In genomic region chr2:237441605-237442004, GRCh38 we compare ENCODE assay signal across 9 cellular contexts. TPM values are rescaled to one million over a fixed set of nuclear protein-coding genes. Genes with fewer than 3 reads are reported as not detected.
DNase-seq lines count a peak whose midpoint lies in the region; ATAC-seq and TF ChIP-seq lines count a peak whose summit lies in the region.
"Had no signal": no experiment of that assay in that cellular context is flagged by ENCODE, and none has a peak within 500 bp of the region (broad histone marks: within the 10 kb centered on the region; RNA-seq: fewer than 3 reads in every experiment).

No MANE protein-coding gene starts in this region.

- H3K27ac ChIP-seq in SK-N-SH (ENCODE audit: low read depth in 2 of 2, low read length in 1 of 2): peak overlapping the region; percentile 85 to 93
- H3K27ac ChIP-seq in mammary epithelial cell (ENCODE audit: insufficient read depth, low read depth, low read length): no peak overlapping the region

- dilution Hi-C loops in mammary epithelial cell (cut with HindIII; ENCODE audit: low sequenced_read_pairs): no loop called here

- no peak for TF ChIP-seq CTCF in AG10803 (conservative IDR thresholded peaks at IDR 0.05; ENCODE audit: low read length)
- no peak for TF ChIP-seq CTCF in SK-N-SH (IDR thresholded peaks at IDR 0.05)
- no peak for TF ChIP-seq CTCF in mammary epithelial cell (conservative IDR thresholded peaks at IDR 0.05 in 1 of 2, IDR thresholded peaks at IDR 0.05 in 1 of 2; ENCODE audit: extremely low read depth in 1 of 2, insufficient read depth in 1 of 2, low read depth in 1 of 2, low read length in 2 of 2)
- TF ChIP-seq CTCF in glutamatergic neuron (IDR thresholded peaks at IDR 0.05; ENCODE audit: partially characterized antibody, unreplicated experiment): no peak

- H3F3A ChIP-seq in SK-N-SH (replicated peaks; ENCODE audit: insufficient read depth): peaks cover 24% of the 10 kb centered on the region

- in situ Hi-C loops in mammary epithelial cell (cut with MboI; ENCODE audit: low sequenced_read_pairs in 2 of 2): no loop called here

- no peaks in the 10 kb centered on the region for H3K79me2 ChIP-seq in SK-N-SH (ENCODE audit: insufficient read depth)
- H3K79me2 ChIP-seq in mammary epithelial cell (ENCODE audit: insufficient read depth, low read length): no peaks in the 10 kb centered on the region

- peak overlapping the region in 9 of 10 donors; percentile 13 to 68 (median 53) for H3K4me3 Mint-ChIP-seq in naive thymus-derived CD8-positive, alpha-beta T cell
- no peak overlapping the region for H3K4me3 Mint-ChIP-seq in glutamatergic neuron (ENCODE audit: unreplicated experiment)

- H3K27me3 Mint-ChIP-seq in naive thymus-derived CD8-positive, alpha-beta T cell: no peaks in the 10 kb centered on the region
- no peaks in the 10 kb centered on the region for H3K27me3 Mint-ChIP-seq in glutamatergic neuron (ENCODE audit: unreplicated experiment)

- H2AFZ ChIP-seq in SK-N-SH (ENCODE audit: low read depth) (0 out of 2 replicates have a peak overlapping the region, but pooled peaks have one; percentile 0), mammary epithelial cell (ENCODE audit: low read depth, low read length) (peak overlapping the region; percentile 7)

- no TSS peak for BruUV-seq in mammary epithelial cell (replicated peaks; lab: Mats Ljungman, UMichigan)

- no peaks in the 10 kb centered on the region for H3K9me2 ChIP-seq in SK-N-SH

- H3K27me3 ChIP-seq in SK-N-SH (ENCODE audit: insufficient read depth) (no peaks in the 10 kb centered on the region), mammary epithelial cell (ENCODE audit: insufficient read depth, low read length) (no peaks in the 10 kb centered on the region)

- POLR2A ChIA-PET in SK-N-SH (lab: Yijun Ruan, JAX): interaction anchor here (0.8 to 0.9 kb wide), 2 partner anchors 9 to 20 kb away, joined by 3 to 5 read pairs; no protein-coding TSS in a partner anchor
- POLR2A ChIA-PET in naive thymus-derived CD8-positive, alpha-beta T cell (lab: Charles Lee): interaction anchor here (0.6 to 2.7 kb wide), 7 partner anchors 12 to 35 kb away, joined by 3 to 18 read pairs (median 4); no protein-coding TSS in a partner anchor

- no peaks in the 10 kb centered on the region for H3K9me3 ChIP-seq in SK-N-SH
- no peaks in the 10 kb centered on the region for H3K9me3 ChIP-seq in mammary epithelial cell (replicated peaks; ENCODE audit: insufficient read depth, low read length)

- H4K20me1 ChIP-seq in SK-N-SH (ENCODE audit: insufficient read depth): no peaks in the 10 kb centered on the region
- no peaks in the 10 kb centered on the region for H4K20me1 ChIP-seq in mammary epithelial cell (ENCODE audit: insufficient read depth, low read length)

- CTCF ChIA-PET in SK-N-SH (lab: Yijun Ruan, JAX): interaction anchor here (1.7 to 5.2 kb wide), 5 partner anchors 9 to 34 kb away, joined by 7 to 27 read pairs (median 10); no protein-coding TSS in a partner anchor
- CTCF ChIA-PET in mammary epithelial cell (lab: Charles Lee; ENCODE audit: low non-redundant PET): no interaction called here

- intact Hi-C loops in mammary epithelial cell (cut with micrococcal nuclease): no loop called here

- peak; percentile 1; the same call in 1 of the 2 replicates for TF ChIP-seq RAD21 in SK-N-SH (IDR thresholded peaks at IDR 0.05; ENCODE audit: low read length)

- WGBS in SK-N-SH (ENCODE audit: low lambda C conversion rate): 31% methylated on average over 2 of the region's 2 CpGs
- 56% methylated on average over 2 of the region's 2 CpGs for WGBS in mammary epithelial cell (ENCODE audit: low coverage, missing lambda C conversion rate)

- peak; percentile 96 for ATAC-seq in naive thymus-derived CD8-positive, alpha-beta T cell
- ATAC-seq in HG02852 (IDR thresholded peaks at IDR 0.05; ENCODE audit: unreplicated experiment): no peak

- H3K36me3 ChIP-seq in SK-N-SH (replicated peaks in 1 of 2; ENCODE audit: control insufficient read depth in 1 of 2, insufficient read depth in 2 of 2, low read length in 1 of 2) (no peaks in the 10 kb centered on the region), mammary epithelial cell (ENCODE audit: insufficient read depth, low read length) (no peaks in the 10 kb centered on the region)

- H3K27ac Mint-ChIP-seq in naive thymus-derived CD8-positive, alpha-beta T cell: peak overlapping the region in 9 of 10 donors; percentile 40 to 93 (median 80)
- no peak overlapping the region for H3K27ac Mint-ChIP-seq in glutamatergic neuron (ENCODE audit: unreplicated experiment)

- peaks cover 17 to 34% of the 10 kb centered on the region in 2 experiments for H3K4me1 ChIP-seq in SK-N-SH (ENCODE audit: control insufficient read depth in 1 of 2, insufficient read depth in 2 of 2, low read depth in 1 of 2, low read length in 1 of 2)
- peaks cover 5% of the 10 kb centered on the region for H3K4me1 ChIP-seq in mammary epithelial cell (ENCODE audit: insufficient read depth, low read length)

- H3K4me1 Mint-ChIP-seq in naive thymus-derived CD8-positive, alpha-beta T cell: peaks cover 40 to 75% (median 60%) of the 10 kb centered on the region in 4 donors
- no peaks in the 10 kb centered on the region for H3K4me1 Mint-ChIP-seq in glutamatergic neuron (ENCODE audit: low read depth, unreplicated experiment)

- peak overlapping the region; percentile 29; the same call in 1 of the 2 replicates for H3K9ac ChIP-seq in SK-N-SH
- H3K9ac ChIP-seq in mammary epithelial cell (ENCODE audit: insufficient read depth, low read length): no peak overlapping the region

- H3K4me3 ChIP-seq in AG10803 (ENCODE audit: low read length) (no peak overlapping the region), SK-N-SH (ENCODE audit: low read depth in 2 of 2, low read length in 1 of 2) (no peak overlapping the region), mammary epithelial cell (replicated peaks in 1 of 3; ENCODE audit: insufficient read depth in 1 of 3, low read depth in 2 of 3, low read length in 3 of 3) (no peak overlapping the region)

- H3K36me3 Mint-ChIP-seq in naive thymus-derived CD8-positive, alpha-beta T cell: no peaks in the 10 kb centered on the region
- H3K36me3 Mint-ChIP-seq in glutamatergic neuron (ENCODE audit: unreplicated experiment): no peaks in the 10 kb centered on the region

- no peaks in the 10 kb centered on the region for H3K9me3 Mint-ChIP-seq in naive thymus-derived CD8-positive, alpha-beta T cell
- no peaks in the 10 kb centered on the region for H3K9me3 Mint-ChIP-seq in glutamatergic neuron (ENCODE audit: unreplicated experiment)

- peak overlapping the region; percentile 43 for H3K4me2 ChIP-seq in SK-N-SH
- no peak overlapping the region for H3K4me2 ChIP-seq in mammary epithelial cell (ENCODE audit: insufficient read depth, low read depth, low read length)

- peak; percentile 83 for DNase-seq in AG10803 (ENCODE audit: low read depth)
- peak; percentile 80 for DNase-seq in SK-N-SH
- DNase-seq in mammary epithelial cell: no peak
- DNase-seq in naive thymus-derived CD8-positive, alpha-beta T cell: peak in 7 of 10 donors; percentile 26 to 68 (median 47)
- DNase-seq in erythroblast (lab: John Stamatoyannopoulos, UW): no peak
- DNase-seq in HuH-7 (ENCODE audit: low spot score): no peak
- no peak for DNase-seq in glutamatergic neuron
- DNase-seq: DMS 273 treated with DMSO at 0.1 percent for 48 hours had no signal

- TF ChIP-seq EP300 in SK-N-SH (IDR thresholded peaks at IDR 0.05; ENCODE audit: borderline replicate concordance in 1 of 2, low read depth in 1 of 2, low read length in 1 of 2): peak; percentile 32 to 63; a peak in 3 of 4 replicates

- TF ChIP-seq POLR2A in erythroblast (IDR thresholded peaks at IDR 0.05; ENCODE audit: low read length): no peak

TF ChIP-seq in SK-N-SH, 30 proteins besides CTCF, POLR2A, EP300 and RAD21 (continues in another document):
- TF ChIP-seq FOXM1 (IDR thresholded peaks at IDR 0.05; ENCODE audit: low read depth) (no peak), REST (IDR thresholded peaks at IDR 0.05; ENCODE audit: low read depth, low read length) (no peak), TCF12 (IDR thresholded peaks at IDR 0.05) (peak; percentile 91)

RNA-seq across cellular contexts. Expression of gene COL6A3, which starts 27.6 kb away (rescaled TPM):
- polyA plus RNA-seq in SK-N-SH (2012; rRNA removed): 10.7 and 18.5 TPM in 2 replicates
- polyA plus RNA-seq in SK-N-SH (2012; cell fraction: cytosol; rRNA removed): 9.2 and 11.4 TPM in 2 replicates
- polyA plus RNA-seq in SK-N-SH (2012; cell fraction: nucleus; rRNA removed): 16.1 and 17.7 TPM in 2 replicates
- 1 to 10 TPM in 1 of 2 donors, under 1 TPM in 1; 0.14 to 7.2 TPM for total RNA-seq in mammary epithelial cell
- polyA plus RNA-seq in mammary epithelial cell: 0.16 TPM
- 0.57 TPM for polyA minus RNA-seq in mammary epithelial cell
- 1 to 10 TPM; 3.5 to 4.1 TPM for total RNA-seq in naive thymus-derived CD8-positive, alpha-beta T cell
- polyA plus RNA-seq in naive thymus-derived CD8-positive, alpha-beta T cell: 1 to 10 TPM in 2 of 3 donors, under 1 TPM in 1; 0.95 to 2.0 (median 1.8) TPM
- 0.07 TPM for total RNA-seq in glutamatergic neuron (ENCODE audit: unreplicated experiment)

RNA-seq across cellular contexts. Expression of gene MLPH, which starts 45.4 kb away (rescaled TPM):
- polyA plus RNA-seq in SK-N-SH (2012; rRNA removed) (84.8 and 93.6 TPM in 2 replicates), mammary epithelial cell (16.1 TPM)
- polyA plus RNA-seq in SK-N-SH (2012; cell fraction: cytosol; rRNA removed): 37.4 and 44.7 TPM in 2 replicates
- 348 and 369 TPM in 2 replicates for polyA plus RNA-seq in SK-N-SH (2012; cell fraction: nucleus; rRNA removed)
- total RNA-seq in mammary epithelial cell (1 to 10 TPM; 2.8 to 7.2 TPM), glutamatergic neuron (ENCODE audit: unreplicated experiment) (4.3 TPM)
- polyA minus RNA-seq in mammary epithelial cell: 24.1 TPM
- total RNA-seq in naive thymus-derived CD8-positive, alpha-beta T cell: not detected
- polyA plus RNA-seq in naive thymus-derived CD8-positive, alpha-beta T cell: not detected

Comparison
In these comparisons a context has a peak if more than half of its experiments do, and no peak if none do; other contexts are left out.
1. DNase-seq: peak in AG10803 (single experiment), SK-N-SH (single experiment) and naive thymus-derived CD8-positive, alpha-beta T cell (7 of 10); none in mammary epithelial cell (single experiment), erythroblast (0 of 2), HuH-7 (single experiment) and glutamatergic neuron (single experiment).